In genomic region chr10:92830478-92831389, GRCh38 we compare ENCODE assay signal across 7 cellular contexts. TPM values are rescaled to one million over a fixed set of nuclear protein-coding genes. Genes with fewer than 3 reads are reported as not detected.
DNase-seq lines count a peak whose midpoint lies in the region; ATAC-seq, FAIRE-seq and TF ChIP-seq lines count a peak whose summit lies in the region.

No MANE protein-coding gene starts in this region.

- peaks cover 18% of the 10 kb centered on the region for H3K4me1 ChIP-seq in Loucy (ENCODE audit: insufficient read depth, low read length, poor library complexity, severe bottlenecking)

- POLR2A ChIA-PET in activated CD4-positive, alpha-beta memory T cell treated with anti-CD3 and anti-CD28 coated beads for 36 hours (lab: Charles Lee) = no interaction called here

- CTCF ChIA-PET in activated CD4-positive, alpha-beta memory T cell treated with anti-CD3 and anti-CD28 coated beads for 36 hours (lab: Charles Lee) = interaction anchor here (1.3 kb wide), 1 partner anchor 8 kb away, joined by 3 read pairs; no protein-coding TSS in a partner anchor

- no peaks in the 10 kb centered on the region for H3K9me3 Mint-ChIP-seq in activated CD4-positive, alpha-beta memory T cell treated with anti-CD3 and anti-CD28 coated beads for 36 hours
- no peaks in the 10 kb centered on the region for H3K9me3 Mint-ChIP-seq in stimulated activated naive CD8-positive, alpha-beta T cell treated with anti-CD3 and anti-CD28 coated beads, Interleukin-15, Interleukin-2, amounts not matched to agents 100 ng/mL and 50 ng/mL, for 24 hours

- peak overlapping the region; percentile 68 for H3K4me2 ChIP-seq in Loucy (ENCODE audit: low read depth, low read length, poor library complexity, severe bottlenecking)

- H3K36me3 Mint-ChIP-seq in activated CD4-positive, alpha-beta memory T cell treated with anti-CD3 and anti-CD28 coated beads for 36 hours = no peaks in the 10 kb centered on the region
- peaks cover 6% of the 10 kb centered on the region for H3K36me3 Mint-ChIP-seq in stimulated activated naive CD8-positive, alpha-beta T cell treated with anti-CD3 and anti-CD28 coated beads, Interleukin-15, Interleukin-2, amounts not matched to agents 100 ng/mL and 50 ng/mL, for 24 hours (ENCODE audit: low read depth)

- peak; percentile 58 for DNase-seq in activated CD4-positive, alpha-beta memory T cell treated with anti-CD3 and anti-CD28 coated beads for 36 hours
- DNase-seq in left kidney (ENCODE audit: low read depth, low spot score) = peak; percentile 51
- DNase-seq in urothelium cell line (ENCODE audit: low spot score) = no peak

- peak overlapping the region; percentile 70 for H3K27ac Mint-ChIP-seq in activated CD4-positive, alpha-beta memory T cell treated with anti-CD3 and anti-CD28 coated beads for 36 hours
- peak overlapping the region; percentile 94 for H3K27ac Mint-ChIP-seq in stimulated activated naive CD8-positive, alpha-beta T cell treated with anti-CD3 and anti-CD28 coated beads, Interleukin-15, Interleukin-2, amounts not matched to agents 100 ng/mL and 50 ng/mL, for 24 hours

- ATAC-seq in GM18498 (IDR thresholded peaks at IDR 0.05; ENCODE audit: unreplicated experiment) (no peak), HG03342 (IDR thresholded peaks at IDR 0.05; ENCODE audit: unreplicated experiment) (no peak)

- no peak for FAIRE-seq in urothelium cell line (lab: Jason Lieb, UNC)

- H4K20me1 ChIP-seq in Loucy (ENCODE audit: insufficient read depth, low read length, poor library complexity, severe bottlenecking) = no peaks in the 10 kb centered on the region

- peaks cover 8% of the 10 kb centered on the region for H3K4me1 Mint-ChIP-seq in activated CD4-positive, alpha-beta memory T cell treated with anti-CD3 and anti-CD28 coated beads for 36 hours (ENCODE audit: low read depth)
- H3K4me1 Mint-ChIP-seq in stimulated activated naive CD8-positive, alpha-beta T cell treated with anti-CD3 and anti-CD28 coated beads, Interleukin-15, Interleukin-2, amounts not matched to agents 100 ng/mL and 50 ng/mL, for 24 hours (ENCODE audit: low read depth) = peaks cover 13% of the 10 kb centered on the region

- H3F3A ChIP-seq in Loucy (ENCODE audit: low read depth) = no peaks in the 10 kb centered on the region

- TF ChIP-seq CTCF in Loucy (conservative IDR thresholded peaks at IDR 0.05; ENCODE audit: low read length) = no peak

- no peaks in the 10 kb centered on the region for H3K27me3 ChIP-seq in Loucy (ENCODE audit: insufficient read depth, low read length, poor library complexity, severe bottlenecking)

- peak overlapping the region; percentile 18 for H3K9ac ChIP-seq in Loucy (ENCODE audit: low read depth, low read length, poor library complexity, severe bottlenecking)

- no peaks in the 10 kb centered on the region for H3K27me3 Mint-ChIP-seq in activated CD4-positive, alpha-beta memory T cell treated with anti-CD3 and anti-CD28 coated beads for 36 hours
- no peaks in the 10 kb centered on the region for H3K27me3 Mint-ChIP-seq in stimulated activated naive CD8-positive, alpha-beta T cell treated with anti-CD3 and anti-CD28 coated beads, Interleukin-15, Interleukin-2, amounts not matched to agents 100 ng/mL and 50 ng/mL, for 24 hours

- intact Hi-C loops in activated CD4-positive, alpha-beta memory T cell treated with anti-CD3 and anti-CD28 coated beads for 36 hours (cut with micrococcal nuclease) = loop anchor here (2.0 kb wide), 1 partner anchor 16 kb away; no protein-coding TSS in a partner anchor

- no peaks in the 10 kb centered on the region for H3K9me3 ChIP-seq in Loucy (ENCODE audit: insufficient read depth, low read depth, low read length)

- H3K4me3 ChIP-seq in Loucy (ENCODE audit: low read length, poor library complexity, severe bottlenecking) = peak overlapping the region; percentile 55

- no peaks in the 10 kb centered on the region for H3K79me2 ChIP-seq in Loucy (ENCODE audit: insufficient read depth, low read length)

- H2AFZ ChIP-seq in Loucy (ENCODE audit: low read length) = peak overlapping the region; percentile 93

- no peaks in the 10 kb centered on the region for H3K9me2 ChIP-seq in Loucy (replicated peaks; ENCODE audit: low read depth, low read length)

- peak overlapping the region; percentile 60 for H3K4me3 Mint-ChIP-seq in activated CD4-positive, alpha-beta memory T cell treated with anti-CD3 and anti-CD28 coated beads for 36 hours
- peak overlapping the region; percentile 79 for H3K4me3 Mint-ChIP-seq in stimulated activated naive CD8-positive, alpha-beta T cell treated with anti-CD3 and anti-CD28 coated beads, Interleukin-15, Interleukin-2, amounts not matched to agents 100 ng/mL and 50 ng/mL, for 24 hours

- H3K36me3 ChIP-seq in Loucy (ENCODE audit: insufficient read depth, low read length) = no peaks in the 10 kb centered on the region

RNA-seq across cellular contexts. Expression of gene EXOC6, which starts 17.6 kb away (rescaled TPM):
- 10 to 100 TPM; 10.7 to 10.8 TPM for total RNA-seq in activated CD4-positive, alpha-beta memory T cell treated with anti-CD3 and anti-CD28 coated beads for 36 hours
